ENCODE assay signal across 12 cellular contexts in the genomic region with DNA sequence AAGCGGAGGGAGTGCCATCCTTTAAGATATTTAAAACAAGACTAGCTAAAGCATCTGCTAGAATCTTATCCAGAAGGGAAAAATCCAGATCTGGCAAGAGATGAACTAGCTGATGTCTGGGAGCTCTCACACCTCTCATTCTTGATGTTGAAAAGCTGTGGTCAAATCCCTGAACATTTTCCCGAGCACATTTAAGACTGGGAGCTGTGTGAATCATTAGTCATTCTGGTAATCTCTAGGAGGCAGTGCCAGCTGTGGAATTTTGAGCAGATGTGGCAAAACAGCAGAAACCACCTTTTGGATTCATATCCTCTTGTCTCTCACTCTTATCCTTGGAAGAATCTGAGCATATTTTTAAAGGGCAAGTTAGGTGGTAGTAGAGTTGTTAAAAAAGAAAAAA.
A peak's percentile ranks its signal among the peaks of the same experiment; 100 is the strongest.
DNase-seq lines count a peak whose midpoint lies in the region; TF ChIP-seq lines count a peak whose summit lies in the region.
"Had no signal": no experiment of that assay in that cellular context is flagged by ENCODE, and none has a peak within 500 bp of the region (broad histone marks: within the 10 kb centered on the region; RNA-seq: fewer than 3 reads in every experiment).

No MANE protein-coding gene starts in this region.

- H3K79me2 ChIP-seq in SK-N-SH (ENCODE audit: insufficient read depth): no peaks in the 10 kb centered on the region

- CTCF ChIA-PET in SK-N-SH (lab: Yijun Ruan, JAX): interaction anchor here (0.6 kb wide), 1 partner anchor 661 kb away, joined by 3 read pairs; no protein-coding TSS in a partner anchor

- H3K4me3 ChIP-seq in SK-N-SH (ENCODE audit: low read depth in 2 of 2, low read length in 1 of 2) (no peak overlapping the region), foreskin fibroblast (ENCODE audit: low read depth in 1 of 2, low read length in 2 of 2) (no peak overlapping the region), skeletal muscle cell (ENCODE audit: low read depth, low read length) (no peak overlapping the region), ascending aorta (no peak overlapping the region)
- H3K4me3 ChIP-seq: mucosa of descending colon, right lobe of liver had no signal

- H4K20me1 ChIP-seq in SK-N-SH (ENCODE audit: insufficient read depth): no peaks in the 10 kb centered on the region

- no peak overlapping the region for H3K4me2 ChIP-seq in SK-N-SH

- H3K9ac ChIP-seq in SK-N-SH: no peak overlapping the region

- TF ChIP-seq CTCF in SK-N-SH (IDR thresholded peaks at IDR 0.05): no peak
- no peak for TF ChIP-seq CTCF in foreskin fibroblast (IDR thresholded peaks at IDR 0.05; ENCODE audit: low read depth, low read length)
- TF ChIP-seq CTCF in ascending aorta (IDR thresholded peaks at IDR 0.05): peak in 1 of 3 experiments; percentile 11

- peaks cover 0 to 18% of the 10 kb centered on the region in 2 experiments; a peak in 2 of 4 replicates for H3K4me1 ChIP-seq in SK-N-SH (ENCODE audit: control insufficient read depth in 1 of 2, insufficient read depth in 2 of 2, low read depth in 1 of 2, low read length in 1 of 2)
- no peaks in the 10 kb centered on the region for H3K4me1 ChIP-seq in ascending aorta

- no peaks in the 10 kb centered on the region for H3K27me3 ChIP-seq in SK-N-SH (ENCODE audit: insufficient read depth)
- H3K27me3 ChIP-seq in ascending aorta: no peaks in the 10 kb centered on the region
- H3K27me3 ChIP-seq: right lobe of liver had no signal

- H3F3A ChIP-seq in SK-N-SH (replicated peaks; ENCODE audit: insufficient read depth): peaks cover 5% of the 10 kb centered on the region

- H3K9me2 ChIP-seq in SK-N-SH: no peaks in the 10 kb centered on the region

- POLR2A ChIA-PET in SK-N-SH (lab: Yijun Ruan, JAX): no interaction called here

- peak in 1 of 2 experiments; percentile 58; a peak in 1 of 4 replicates for TF ChIP-seq EP300 in SK-N-SH (IDR thresholded peaks at IDR 0.05; ENCODE audit: borderline replicate concordance in 1 of 2, low read depth in 1 of 2, low read length in 1 of 2)

- no peaks in the 10 kb centered on the region for H3K36me3 ChIP-seq in SK-N-SH (replicated peaks in 1 of 2; ENCODE audit: control insufficient read depth in 1 of 2, insufficient read depth in 2 of 2, low read length in 1 of 2)
- no peaks in the 10 kb centered on the region for H3K36me3 ChIP-seq in ascending aorta
- H3K36me3 ChIP-seq: right lobe of liver had no signal

- DNase-seq in GM04504 (ENCODE audit: low read depth): peak; percentile 47
- no peak for DNase-seq in SK-N-SH
- DNase-seq in foreskin fibroblast: peak; percentile 41 to 78
- DNase-seq in skeletal muscle cell (ENCODE audit: low read depth): peak; percentile 69
- DNase-seq in activated T-cell treated with anti-CD3 and anti-CD28 coated beads, Interleukin-2, amount 50 U/mL, for 1 hour: no peak
- DNase-seq in DMS114 treated with DMSO at 0.1 percent for 48 hours (lab: John Stamatoyannopoulos, UW; ENCODE audit: unreplicated experiment): no peak
- DNase-seq in ascending aorta (ENCODE audit: low spot score in 2 of 2): no peak
- DNase-seq: activated naive CD8-positive, alpha-beta T cell treated with anti-CD3 and anti-CD28 coated beads, Interleukin-2, amount 10 ng/mL, durations not matched to agents 7 days and 5 days; COR-L47; mucosa of descending colon; NCI-H446 treated with DMSO at 0.1 percent for 48 hours; right lobe of liver had no signal

- no peak overlapping the region for H2AFZ ChIP-seq in SK-N-SH (ENCODE audit: low read depth)

- TF ChIP-seq RAD21 in SK-N-SH (IDR thresholded peaks at IDR 0.05; ENCODE audit: low read length): no peak

- WGBS in SK-N-SH (ENCODE audit: low lambda C conversion rate): 55% methylated on average over 2 of the region's 2 CpGs

- intact Hi-C loops in ascending aorta (cut with DNase I): loop anchor here (10.0 kb wide), 1 partner anchor 357 kb away; no protein-coding TSS in a partner anchor

- H3K9me3 ChIP-seq in SK-N-SH (no peaks in the 10 kb centered on the region), ascending aorta (no peaks in the 10 kb centered on the region)
- H3K9me3 ChIP-seq: mucosa of descending colon, right lobe of liver had no signal

- H3K27ac ChIP-seq in SK-N-SH (ENCODE audit: low read depth in 2 of 2, low read length in 1 of 2): no peak overlapping the region; a peak in 1 of 4 replicates
- no peak overlapping the region for H3K27ac ChIP-seq in ascending aorta
- H3K27ac ChIP-seq: right lobe of liver had no signal

TF ChIP-seq in SK-N-SH, 30 proteins besides CTCF, POLR2A, EP300 and RAD21:
- TF ChIP-seq TCF12 (IDR thresholded peaks at IDR 0.05) (peak; percentile 90), YY1 (IDR thresholded peaks at IDR 0.05; ENCODE audit: low read depth) (no peak), RFX5 (IDR thresholded peaks at IDR 0.05; ENCODE audit: low read length) (no peak), NFIC (IDR thresholded peaks at IDR 0.05; ENCODE audit: borderline replicate concordance) (peak; percentile 62), FOXM1 (IDR thresholded peaks at IDR 0.05; ENCODE audit: low read depth) (0 out of 2 replicates have a peak, but pooled peaks have one; percentile 39), TEAD4 (IDR thresholded peaks at IDR 0.05; ENCODE audit: borderline replicate concordance, insufficient read depth) (peak; percentile 54; the same call in 1 of the 2 replicates), JUND (IDR thresholded peaks at IDR 0.05) (peak; percentile 55)
- TF ChIP-seq, protein P1, sequence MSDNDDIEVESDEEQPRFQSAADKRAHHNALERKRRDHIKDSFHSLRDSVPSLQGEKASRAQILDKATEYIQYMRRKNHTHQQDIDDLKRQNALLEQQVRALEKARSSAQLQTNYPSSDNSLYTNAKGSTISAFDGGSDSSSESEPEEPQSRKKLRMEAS (IDR thresholded peaks at IDR 0.05; ENCODE audit: low read depth): no peak
- TF ChIP-seq, protein P2, sequence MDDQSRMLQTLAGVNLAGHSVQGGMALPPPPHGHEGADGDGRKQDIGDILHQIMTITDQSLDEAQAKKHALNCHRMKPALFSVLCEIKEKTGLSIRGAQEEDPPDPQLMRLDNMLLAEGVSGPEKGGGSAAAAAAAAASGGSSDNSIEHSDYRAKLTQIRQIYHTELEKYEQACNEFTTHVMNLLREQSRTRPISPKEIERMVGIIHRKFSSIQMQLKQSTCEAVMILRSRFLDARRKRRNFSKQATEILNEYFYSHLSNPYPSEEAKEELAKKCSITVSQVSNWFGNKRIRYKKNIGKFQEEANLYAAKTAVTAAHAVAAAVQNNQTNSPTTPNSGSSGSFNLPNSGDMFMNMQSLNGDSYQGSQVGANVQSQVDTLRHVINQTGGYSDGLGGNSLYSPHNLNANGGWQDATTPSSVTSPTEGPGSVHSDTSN (IDR thresholded peaks at IDR 0.05): peak; percentile 61

Comparison
In these comparisons a context has a peak if more than half of its experiments do, and no peak if none do; other contexts are left out.
1. DNase-seq: peak in GM04504 (single experiment), foreskin fibroblast (2 of 2) and skeletal muscle cell (single experiment); none in SK-N-SH (single experiment), activated T-cell treated with anti-CD3 and anti-CD28 coated beads, Interleukin-2, amount 50 U/mL, for 1 hour (single experiment), DMS114 treated with DMSO at 0.1 percent for 48 hours (single experiment) and ascending aorta (0 of 2).